In the genomic region with DNA sequence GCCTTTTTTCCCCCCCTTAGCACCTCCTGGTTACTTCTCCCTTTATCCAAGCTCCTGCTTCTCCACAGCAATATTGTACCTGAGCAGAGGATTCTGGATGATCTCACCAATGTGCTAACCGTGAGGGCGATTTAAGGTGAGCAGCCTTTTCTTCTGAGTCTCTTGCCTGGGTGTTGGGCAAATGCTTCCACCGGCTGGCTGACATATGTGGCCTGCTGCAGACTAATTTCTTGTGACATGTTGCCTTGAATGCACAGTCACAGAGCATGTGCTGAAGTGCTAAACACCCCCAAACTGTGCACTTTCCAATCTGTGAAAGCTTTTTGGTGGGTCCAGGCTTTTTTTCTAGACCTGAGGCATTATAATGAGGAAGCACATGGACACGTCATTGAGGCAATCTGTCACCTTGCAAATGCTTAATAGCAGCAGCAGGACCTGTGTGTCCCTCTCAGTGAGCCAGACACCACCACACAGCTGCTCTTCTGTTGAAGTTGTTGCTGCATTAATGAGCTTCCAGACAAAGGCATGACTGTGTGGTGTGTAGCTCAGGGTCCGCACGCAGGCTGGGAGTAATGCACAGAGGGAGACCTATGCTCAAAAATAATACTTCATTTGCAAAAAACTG, we compare ENCODE assay signal across 14 cellular contexts.
"Had no signal": no experiment of that assay in that cellular context is flagged by ENCODE, and none has a peak within 500 bp of the region (broad histone marks: within the 10 kb centered on the region; RNA-seq: fewer than 3 reads in every experiment).

No MANE protein-coding gene starts in this region.

- H3K36me3 ChIP-seq: left ventricle myocardium inferior, suprapubic skin, upper lobe of right lung had no signal

- H3K36me3 Mint-ChIP-seq: natural killer cell treated with Interleukin-12 subunit alpha and Interleukin-12 subunit beta and Interleukin-15 and Interleukin-18, amount 100 ng/mL, for 72 hours; WTC11 had no signal

- ATAC-seq: activated CD8-positive, alpha-beta T cell treated with anti-CD3 and anti-CD28 coated beads, Interleukin-2, amount 10 ng/mL, durations not matched to agents 7 days and 5 days; natural killer cell treated with Interleukin-12 subunit alpha and Interleukin-12 subunit beta and Interleukin-15 and Interleukin-18, amount 100 ng/mL, for 72 hours; upper lobe of right lung; WTC11 had no signal

- H3K27me3 ChIP-seq: suprapubic skin, upper lobe of right lung had no signal

- H3K9me3 ChIP-seq: left ventricle myocardium inferior, suprapubic skin, upper lobe of right lung had no signal

- H3K27ac ChIP-seq: coronary artery, left ventricle myocardium inferior, suprapubic skin, upper lobe of right lung had no signal

- H3K27me3 Mint-ChIP-seq: natural killer cell treated with Interleukin-12 subunit alpha and Interleukin-12 subunit beta and Interleukin-15 and Interleukin-18, amount 100 ng/mL, for 72 hours had no signal

- H3K4me3 ChIP-seq: coronary artery, left ventricle myocardium inferior, suprapubic skin, upper lobe of right lung had no signal

- H3K4me1 ChIP-seq: left ventricle myocardium inferior, suprapubic skin, upper lobe of right lung had no signal

- H3K4me3 Mint-ChIP-seq: activated CD8-positive, alpha-beta T cell treated with anti-CD3 and anti-CD28 coated beads, Interleukin-2, amount 10 ng/mL, durations not matched to agents 7 days and 5 days; natural killer cell treated with Interleukin-12 subunit alpha and Interleukin-12 subunit beta and Interleukin-15 and Interleukin-18, amount 100 ng/mL, for 72 hours; WTC11 had no signal

- H3K27ac Mint-ChIP-seq: activated CD8-positive, alpha-beta T cell treated with anti-CD3 and anti-CD28 coated beads, Interleukin-2, amount 10 ng/mL, durations not matched to agents 7 days and 5 days; natural killer cell treated with Interleukin-12 subunit alpha and Interleukin-12 subunit beta and Interleukin-15 and Interleukin-18, amount 100 ng/mL, for 72 hours; WTC11 had no signal

- DNase-seq: activated CD4-positive, alpha-beta T cell treated with anti-CD3 and anti-CD28 coated beads for 48 hours; activated CD8-positive, alpha-beta memory T cell treated with anti-CD3 and anti-CD28 coated beads, Interleukin-2, amount 50 U/mL, for 48 hours; activated CD8-positive, alpha-beta T cell treated with anti-CD3 and anti-CD28 coated beads, Interleukin-2, amount 10 ng/mL, durations not matched to agents 7 days and 5 days; activated naive CD4-positive, alpha-beta T cell treated with Interleukin-2 at 50 U/mL for 16 hours; effector CD8-positive, alpha-beta T cell; left ventricle myocardium inferior; mesenchymal stem cell; stimulated activated CD4-positive, alpha-beta T cell treated with anti-CD3 and anti-CD28 coated beads, Interleukin-12 subunit alpha, Interleukin-12 subunit beta, amount 100 ng/mL, for 4 hours; stimulated activated naive CD4-positive, alpha-beta T cell treated with Interleukin-2 at 50 U/mL for 16 hours; upper lobe of right lung had no signal
